In genomic region chr2:174918886-174919526, GRCh38 we compare ENCODE assay signal across 14 cellular contexts.
DNase-seq lines count a peak whose midpoint lies in the region; ATAC-seq and TF ChIP-seq lines count a peak whose summit lies in the region.
"Had no signal": no experiment of that assay in that cellular context is flagged by ENCODE, and none has a peak within 500 bp of the region (broad histone marks: within the 10 kb centered on the region; RNA-seq: fewer than 3 reads in every experiment).

No MANE protein-coding gene starts in this region.

- H2BK120ac ChIP-seq in H9 (ENCODE audit: low read depth, low read length, poor library complexity, severe bottlenecking) (no peak overlapping the region), IMR-90 (ENCODE audit: low read depth, low read length) (peak overlapping the region; percentile 91), mesendoderm (ENCODE audit: low read depth, low read length) (no peak overlapping the region)

- H3K27me3 ChIP-seq in H9 (ENCODE audit: insufficient read depth, low read length): no peaks in the 10 kb centered on the region
- no peaks in the 10 kb centered on the region for H3K27me3 ChIP-seq in IMR-90 (ENCODE audit: control insufficient read depth, insufficient read depth, low read length)
- no peaks in the 10 kb centered on the region for H3K27me3 ChIP-seq in mesendoderm (ENCODE audit: insufficient read depth, low read length, poor library complexity)
- H3K27me3 ChIP-seq: BLaER1 had no signal

- dilution Hi-C loops in IMR-90 (cut with HindIII; ENCODE audit: low sequenced_read_pairs, unreplicated experiment): no loop called here

- no peak overlapping the region for H3K4me3 Mint-ChIP-seq in H9
- H3K4me3 Mint-ChIP-seq: CD8-positive, alpha-beta memory T cell had no signal

- H3K18ac ChIP-seq in H9 (ENCODE audit: insufficient read length, low read depth, low read length) (no peak overlapping the region), IMR-90 (ENCODE audit: low read depth, low read length) (peak overlapping the region; percentile 77; the same call in 1 of the 2 replicates), mesendoderm (ENCODE audit: low read length) (no peak overlapping the region)

- H4K20me1 ChIP-seq in H9 (ENCODE audit: control insufficient read depth, insufficient read depth, insufficient read length) (no peaks in the 10 kb centered on the region), IMR-90 (ENCODE audit: insufficient read depth, low read length) (no peaks in the 10 kb centered on the region)
- H4K20me1 ChIP-seq: BLaER1 had no signal

- H3K56ac ChIP-seq in H9 (ENCODE audit: insufficient read length, low read depth, low read length) (no peak overlapping the region), IMR-90 (ENCODE audit: extremely low read depth, insufficient read depth, low read length) (no peak overlapping the region), mesendoderm (ENCODE audit: low read length) (no peak overlapping the region)

- peaks cover 36 to 39% of the 10 kb centered on the region in 2 experiments for H3K4me1 Mint-ChIP-seq in H9
- H3K4me1 Mint-ChIP-seq: CD8-positive, alpha-beta memory T cell had no signal

- H3K27me3 Mint-ChIP-seq in H9 (ENCODE audit: low read depth): no peaks in the 10 kb centered on the region

- no peak overlapping the region for H2AK5ac ChIP-seq in H9 (ENCODE audit: insufficient read length, low read length)
- no peak overlapping the region; the same call in 1 of the 2 replicates for H2AK5ac ChIP-seq in IMR-90 (ENCODE audit: low read depth, low read length)
- no peak overlapping the region for H2AK5ac ChIP-seq in mesendoderm (ENCODE audit: low read length)

- no peak overlapping the region for H2AFZ ChIP-seq in H9 (ENCODE audit: low read length)
- H2AFZ ChIP-seq in IMR-90 (replicated peaks; ENCODE audit: low read length, poor library complexity): no peak overlapping the region

- H3K27ac ChIP-seq in H9 (ENCODE audit: insufficient read length, low read depth, low read length) (no peak overlapping the region), IMR-90 (ENCODE audit: insufficient read depth, low read length) (peak overlapping the region; percentile 36; the same call in 1 of the 2 replicates), mesendoderm (ENCODE audit: low read depth, low read length) (no peak overlapping the region)
- H3K27ac ChIP-seq: A549, BLaER1 had no signal

- POLR2A ChIA-PET in IMR-90 (lab: Charles Lee; ENCODE audit: unreplicated experiment): no interaction called here

- no peak for TF ChIP-seq CTCF in H9 (conservative IDR thresholded peaks at IDR 0.05)
- TF ChIP-seq CTCF in IMR-90 (conservative IDR thresholded peaks at IDR 0.05; ENCODE audit: low read depth, low read length): no peak

- H3K23me2 ChIP-seq in H9 (ENCODE audit: insufficient read length, low read depth, low read length, poor library complexity, severe bottlenecking): no peaks in the 10 kb centered on the region

- H4K8ac ChIP-seq in H9 (replicated peaks; ENCODE audit: insufficient read length, low read depth, low read length): no peak overlapping the region
- H4K8ac ChIP-seq in IMR-90 (ENCODE audit: low read depth in 2 of 2, low read length in 2 of 2): peak overlapping the region; percentile 26 to 52; a peak in 1 of 4 replicates
- H4K8ac ChIP-seq in mesendoderm (ENCODE audit: low read depth, low read length): no peak overlapping the region

- no peak overlapping the region for H3K4me2 ChIP-seq in H9 (ENCODE audit: insufficient read depth, insufficient read length, low read length)
- H3K4me2 ChIP-seq in IMR-90 (ENCODE audit: low read depth, low read length): no peak overlapping the region
- H3K4me2 ChIP-seq in mesendoderm (ENCODE audit: low read length): no peak overlapping the region
- H3K4me2 ChIP-seq: A549, BLaER1 had no signal

- H2BK12ac ChIP-seq in H9 (ENCODE audit: insufficient read length, low read depth, low read length): no peak overlapping the region

- no peaks in the 10 kb centered on the region for H3K9me3 ChIP-seq in H9 (ENCODE audit: control insufficient read depth, low read depth, low read length)
- no peaks in the 10 kb centered on the region for H3K9me3 ChIP-seq in IMR-90 (ENCODE audit: control insufficient read depth, insufficient read depth, low read length)
- H3K9me3 ChIP-seq: Caco-2 had no signal

- no peak for TF ChIP-seq POLR2A in IMR-90 (IDR thresholded peaks at IDR 0.05; ENCODE audit: low read depth, low read length)

- H3K9me3 Mint-ChIP-seq in H9: peaks cover 4 to 6% of the 10 kb centered on the region in 2 experiments; a peak in 4 of 5 replicates

- no CpG with 5 or more reads among the region's 1 CpG for WGBS in H9 (ENCODE audit: extremely low coverage, insufficient read length, low lambda C conversion rate)
- WGBS in IMR-90 (ENCODE audit: extremely low coverage in 2 of 2, insufficient read length in 1 of 2), 2 experiments: no CpG with 5 or more reads among the region's 1 CpG
- no CpG with 5 or more reads among the region's 1 CpG for WGBS in mesendoderm (ENCODE audit: extremely low coverage, insufficient coverage, low lambda C conversion rate)

- H3T11ph ChIP-seq in H9 (ENCODE audit: low read length): no peak overlapping the region

- H3K23ac ChIP-seq in H9 (ENCODE audit: insufficient read length, low read depth, low read length) (no peak overlapping the region), IMR-90 (ENCODE audit: low read depth, low read length) (peak overlapping the region; percentile 75; the same call in 1 of the 2 replicates), mesendoderm (ENCODE audit: low read length) (no peak overlapping the region)

- H3K79me1 ChIP-seq in H9 (ENCODE audit: insufficient read depth, low read depth, low read length, poor library complexity, severe bottlenecking) (no peaks in the 10 kb centered on the region), IMR-90 (ENCODE audit: low read depth in 1 of 2, low read length in 2 of 2) (no peaks in the 10 kb centered on the region), mesendoderm (ENCODE audit: low read length) (peaks cover 2% of the 10 kb centered on the region)

- H2BK20ac ChIP-seq in H9 (ENCODE audit: low read depth, low read length, poor library complexity, severe bottlenecking) (no peak overlapping the region), IMR-90 (ENCODE audit: low read depth, low read length) (peak overlapping the region; percentile 64)

- peaks cover 28 to 49% (median 28%) of the 10 kb centered on the region in 3 experiments for H3K36me3 Mint-ChIP-seq in H9 (ENCODE audit: insufficient read depth in 1 of 3, low read depth in 3 of 3)
- H3K36me3 Mint-ChIP-seq: CD8-positive, alpha-beta memory T cell had no signal

- no peak for ATAC-seq in IMR-90 (ENCODE audit: low read depth)
- ATAC-seq in HG03108 (IDR thresholded peaks at IDR 0.05; ENCODE audit: unreplicated experiment): no peak
- ATAC-seq: A549, HepG2 had no signal

- H3K14ac ChIP-seq in H9 (ENCODE audit: insufficient read depth, low read length) (no peak overlapping the region), IMR-90 (replicated peaks; ENCODE audit: low read depth, low read length) (peak overlapping the region; percentile 65; the same call in 1 of the 2 replicates)

- H4K91ac ChIP-seq in H9 (ENCODE audit: insufficient read length, low read depth, low read length): no peak overlapping the region
- peak overlapping the region; percentile 62 for H4K91ac ChIP-seq in IMR-90 (ENCODE audit: insufficient read depth, low read depth, low read length)

- H3K79me2 ChIP-seq in H9 (ENCODE audit: insufficient read depth, low read length) (no peaks in the 10 kb centered on the region), mesendoderm (ENCODE audit: control insufficient read depth, insufficient read depth, low read length) (no peaks in the 10 kb centered on the region)

- BruUV-seq in IMR-90 (replicated peaks; lab: Mats Ljungman, UMichigan): no TSS peak

- TF ChIP-seq RAD21 in IMR-90 (IDR thresholded peaks at IDR 0.05; ENCODE audit: low read length): no peak

- H3K4me3 ChIP-seq in IMR-90 (ENCODE audit: insufficient read depth, low read depth, low read length) (no peak overlapping the region), mesendoderm (ENCODE audit: low read length) (no peak overlapping the region)
- H3K4me3 ChIP-seq: A549, BLaER1 had no signal

- no peak overlapping the region for H3K4ac ChIP-seq in H9 (ENCODE audit: low read depth, low read length)
- peak overlapping the region; percentile 65 for H3K4ac ChIP-seq in IMR-90 (ENCODE audit: low read depth, low read length)
- H3K4ac ChIP-seq in mesendoderm (ENCODE audit: low read depth, low read length): no peak overlapping the region

- no peak overlapping the region for H3K9ac ChIP-seq in H9 (ENCODE audit: extremely low read depth, insufficient read length, low read length)
- H3K9ac ChIP-seq in IMR-90 (ENCODE audit: low read depth, low read length): no peak overlapping the region
- H3K9ac ChIP-seq in mesendoderm (ENCODE audit: low read length): no peak overlapping the region
- H3K9ac ChIP-seq: BLaER1 had no signal

- no peak for DNase-seq in H9
- DNase-seq in IMR-90: no peak
- peak; percentile 10 for DNase-seq in mesendoderm
- DNase-seq in renal cortical epithelial cell (ENCODE audit: low read depth): peak; percentile 69
- DNase-seq in NCI-H2171 treated with DMSO at 0.1 percent for 48 hours (lab: John Stamatoyannopoulos, UW): no peak
- DNase-seq in RPMI8226: no peak
- DNase-seq: Caco-2; CD8-positive, alpha-beta memory T cell; GF-D8; H7 had no signal

- in situ Hi-C loops in IMR-90 (cut with MboI; ENCODE audit: low sequenced_read_pairs): no loop called here

- no peak overlapping the region for H2BK15ac ChIP-seq in H9 (ENCODE audit: low read depth, low read length)
- peak overlapping the region; percentile 83; the same call in 2 of the 3 replicates for H2BK15ac ChIP-seq in IMR-90 (ENCODE audit: low read depth, low read length)
- H2BK15ac ChIP-seq in mesendoderm (replicated peaks; ENCODE audit: low read depth): no peak overlapping the region

- no peak overlapping the region for H2AK9ac ChIP-seq in IMR-90 (replicated peaks; ENCODE audit: low read depth, low read length, poor library complexity)

- no peak overlapping the region for H2BK5ac ChIP-seq in H9 (ENCODE audit: insufficient read length, low read length)
- peak overlapping the region; percentile 84 for H2BK5ac ChIP-seq in IMR-90 (ENCODE audit: low read depth, low read length, poor library complexity, severe bottlenecking)
- no peak overlapping the region for H2BK5ac ChIP-seq in mesendoderm (ENCODE audit: low read length)

- intact Hi-C loops in IMR-90 (cut with micrococcal nuclease): no loop called here

- H3K27ac Mint-ChIP-seq in H9: peak overlapping the region in 2 of 3 experiments; percentile 34 to 46; a peak in 2 of 7 replicates
- H3K27ac Mint-ChIP-seq: CD8-positive, alpha-beta memory T cell had no signal

- CTCF ChIA-PET in IMR-90 (lab: Yijun Ruan, JAX): interaction anchor here (0.9 to 1.2 kb wide), 5 partner anchors 9 to 146 kb away, joined by 3 to 5 read pairs (median 3); no protein-coding TSS in a partner anchor

- 0 out of 2 replicates have a peak, but pooled peaks cover 1% of the 10 kb centered on the region for H3K36me3 ChIP-seq in IMR-90 (ENCODE audit: control insufficient read depth, insufficient read depth, low read length)
- no peaks in the 10 kb centered on the region for H3K36me3 ChIP-seq in mesendoderm (ENCODE audit: control insufficient read depth, insufficient read depth, low read length)
- H3K36me3 ChIP-seq: BLaER1 had no signal

- peaks cover 7% of the 10 kb centered on the region; the same call in 1 of the 2 replicates for H3K4me1 ChIP-seq in H9 (ENCODE audit: insufficient read depth, low read length)
- H3K4me1 ChIP-seq in IMR-90 (ENCODE audit: control insufficient read depth, insufficient read depth, low read length): peaks cover 2% of the 10 kb centered on the region; the same call in 1 of the 2 replicates
- no peaks in the 10 kb centered on the region for H3K4me1 ChIP-seq in mesendoderm (ENCODE audit: control insufficient read depth, low read depth, low read length)
- H3K4me1 ChIP-seq: A549, BLaER1, Caco-2 had no signal

- peaks cover 2% of the 10 kb centered on the region; the same call in 1 of the 2 replicates for H3K9me1 ChIP-seq in IMR-90 (ENCODE audit: insufficient read depth, low read length)

- H4K5ac ChIP-seq in H9 (ENCODE audit: insufficient read length, low read depth, low read length) (no peak overlapping the region), IMR-90 (ENCODE audit: low read depth, low read length) (peak overlapping the region; percentile 59; the same call in 1 of the 2 replicates), mesendoderm (ENCODE audit: low read length) (no peak overlapping the region)

Comparison
In these comparisons a context has a peak if more than half of its experiments do, and no peak if none do; other contexts are left out.
1. DNase-seq: peak in mesendoderm (single experiment) and renal cortical epithelial cell (single experiment); none in H9 (single experiment), IMR-90 (single experiment), NCI-H2171 treated with DMSO at 0.1 percent for 48 hours (single experiment) and RPMI8226 (single experiment).
2. H4K8ac ChIP-seq: peak in IMR-90 (2 of 2); none in H9 (single experiment) and mesendoderm (single experiment).